Comparison of ENCODE assay signal across 8 cellular contexts in genomic region chr18:62523255-62523588, GRCh38. TPM values are rescaled to one million over a fixed set of nuclear protein-coding genes. Genes with fewer than 3 reads are reported as not detected.
DNase-seq lines count a peak whose midpoint lies in the region; ATAC-seq and TF ChIP-seq lines count a peak whose summit lies in the region.

No MANE protein-coding gene starts in this region.

- H3K36me3 ChIP-seq in CD8-positive, alpha-beta memory T cell (ENCODE audit: insufficient read depth, low read length) = no peaks in the 10 kb centered on the region
- no peaks in the 10 kb centered on the region for H3K36me3 ChIP-seq in psoas muscle (ENCODE audit: insufficient read depth in 1 of 2, low read depth in 1 of 2)

- no peaks in the 10 kb centered on the region for H3K27me3 ChIP-seq in CD8-positive, alpha-beta memory T cell (ENCODE audit: insufficient read depth, low read length, poor library complexity, severe bottlenecking)
- H3K27me3 ChIP-seq in psoas muscle (ENCODE audit: insufficient read depth in 3 of 3, low read length in 2 of 3) = no peaks in the 10 kb centered on the region

- H3K9me3 ChIP-seq in CD8-positive, alpha-beta memory T cell (ENCODE audit: low read length) = no peaks in the 10 kb centered on the region
- H3K9me3 ChIP-seq in psoas muscle = no peaks in the 10 kb centered on the region

- H3K36me3 Mint-ChIP-seq in CD8-positive, alpha-beta memory T cell = peaks cover 0 to 18% (median 0%) of the 10 kb centered on the region in 3 donors
- peaks cover 25% of the 10 kb centered on the region for H3K36me3 Mint-ChIP-seq in activated T-helper 2 cell treated with anti-CD3 and anti-CD28 coated beads, Interferon-gamma antibody, Interleukin-2, Interleukin-4, amounts not matched to agents 10 μg/mL and 5 μg/mL and 100 μg/mL, durations not matched to agents 14 hours and 24 hours and 36 hours (ENCODE audit: low read depth)
- H3K36me3 Mint-ChIP-seq in CD14-positive monocyte = peaks cover 2 to 9% of the 10 kb centered on the region in 2 donors

- peaks cover 29% of the 10 kb centered on the region for H3K4me1 ChIP-seq in CD8-positive, alpha-beta memory T cell (ENCODE audit: insufficient read depth, low read length)
- peaks cover 25% of the 10 kb centered on the region for H3K4me1 ChIP-seq in psoas muscle

- peak overlapping the region in 3 of 7 donors; percentile 81 to 93 (median 90) for H3K4me3 Mint-ChIP-seq in CD8-positive, alpha-beta memory T cell
- H3K4me3 Mint-ChIP-seq in activated T-helper 2 cell treated with anti-CD3 and anti-CD28 coated beads, Interferon-gamma antibody, Interleukin-2, Interleukin-4, amounts not matched to agents 10 μg/mL and 5 μg/mL and 100 μg/mL, durations not matched to agents 14 hours and 24 hours and 36 hours (ENCODE audit: low read depth) = no peak overlapping the region
- H3K4me3 Mint-ChIP-seq in CD14-positive monocyte = no peak overlapping the region

- DNase-seq in CD8-positive, alpha-beta memory T cell = no peak
- DNase-seq in NB4 (ENCODE audit: low read depth) (no peak), epithelial cell of proximal tubule (ENCODE audit: low read depth) (no peak), psoas muscle (no peak), GM10266 (ENCODE audit: extremely low spot score) (no peak), CD14-positive monocyte (ENCODE audit: low spot score) (no peak)
- DNase-seq in activated T-helper 2 cell treated with anti-CD3 and anti-CD28 coated beads, Interferon-gamma antibody, Interleukin-2, Interleukin-4, amounts not matched to agents 10 μg/mL and 5 μg/mL and 100 μg/mL, durations not matched to agents 14 hours and 24 hours and 36 hours (ENCODE audit: low spot score) = no peak

- H3K27ac Mint-ChIP-seq in CD8-positive, alpha-beta memory T cell = peak overlapping the region in 1 of 8 donors; percentile 92
- no peak overlapping the region for H3K27ac Mint-ChIP-seq in activated T-helper 2 cell treated with anti-CD3 and anti-CD28 coated beads, Interferon-gamma antibody, Interleukin-2, Interleukin-4, amounts not matched to agents 10 μg/mL and 5 μg/mL and 100 μg/mL, durations not matched to agents 14 hours and 24 hours and 36 hours
- peak overlapping the region in 1 of 7 donors; percentile 73 for H3K27ac Mint-ChIP-seq in CD14-positive monocyte

- peak overlapping the region; percentile 74 for H3K27ac ChIP-seq in CD8-positive, alpha-beta memory T cell (ENCODE audit: low read depth, low read length)
- peak overlapping the region; percentile 99 for H3K27ac ChIP-seq in psoas muscle

- CTCF ChIA-PET in CD8-positive, alpha-beta memory T cell (lab: Charles Lee) = interaction anchor here (1.1 to 3.6 kb wide), 5 partner anchors 17 to 102 kb away, joined by 3 to 21 read pairs (median 4); no protein-coding TSS in a partner anchor

- H3K4me1 Mint-ChIP-seq in CD8-positive, alpha-beta memory T cell = peaks cover 43 to 49% (median 49%) of the 10 kb centered on the region in 3 donors
- peaks cover 33% of the 10 kb centered on the region for H3K4me1 Mint-ChIP-seq in activated T-helper 2 cell treated with anti-CD3 and anti-CD28 coated beads, Interferon-gamma antibody, Interleukin-2, Interleukin-4, amounts not matched to agents 10 μg/mL and 5 μg/mL and 100 μg/mL, durations not matched to agents 14 hours and 24 hours and 36 hours (ENCODE audit: low read depth)
- peaks cover 31% of the 10 kb centered on the region for H3K4me1 Mint-ChIP-seq in CD14-positive monocyte

- peak; percentile 2 for TF ChIP-seq POLR2A in NB4 (IDR thresholded peaks at IDR 0.05; ENCODE audit: extremely low read depth, insufficient read length)

- TF ChIP-seq CTCF in NB4 (IDR thresholded peaks at IDR 0.05; ENCODE audit: low read depth, low read length) (no peak), epithelial cell of proximal tubule (conservative IDR thresholded peaks at IDR 0.05; ENCODE audit: low read depth, low read length) (no peak), psoas muscle (IDR thresholded peaks at IDR 0.05) (no peak), GM10266 (IDR thresholded peaks at IDR 0.05; ENCODE audit: control insufficient read depth, insufficient read depth, low read depth, missing control alignments) (no peak), CD14-positive monocyte (IDR thresholded peaks at IDR 0.05) (no peak)

- H3K4me3 ChIP-seq in CD8-positive, alpha-beta memory T cell (ENCODE audit: low read length) = no peak overlapping the region
- H3K4me3 ChIP-seq in NB4 (ENCODE audit: low read depth, low read length) (no peak overlapping the region), epithelial cell of proximal tubule (ENCODE audit: low read depth, low read length) (peak overlapping the region; percentile 92), psoas muscle (peak overlapping the region; percentile 95)

- intact Hi-C loops in psoas muscle (cut with DNase I) = loop anchor here (1.0 to 10.0 kb wide), 4 partner anchors 71 to 198 kb away; partner anchors contain the start of gene TNFRSF11A (in 1 of the 2)
- intact Hi-C loops in activated T-helper 2 cell treated with anti-CD3 and anti-CD28 coated beads, Interferon-gamma antibody, Interleukin-2, Interleukin-4, amounts not matched to agents 10 μg/mL and 5 μg/mL and 100 μg/mL, durations not matched to agents 14 hours and 24 hours and 36 hours (cut with micrococcal nuclease) = loop anchor here (1.0 to 10.0 kb wide), 3 partner anchors 319 to 1432 kb away; partner anchors contain the start of genes PIGN and RELCH
- intact Hi-C loops in CD14-positive monocyte (cut with micrococcal nuclease) = loop anchor here (5.0 to 10.0 kb wide), 5 partner anchors 39 to 338 kb away; partner anchors contain the start of genes PIGN (in 2 of the 2) and RELCH (in 2 of the 2)

- H3K9me3 Mint-ChIP-seq in CD8-positive, alpha-beta memory T cell = no peaks in the 10 kb centered on the region
- H3K9me3 Mint-ChIP-seq in activated T-helper 2 cell treated with anti-CD3 and anti-CD28 coated beads, Interferon-gamma antibody, Interleukin-2, Interleukin-4, amounts not matched to agents 10 μg/mL and 5 μg/mL and 100 μg/mL, durations not matched to agents 14 hours and 24 hours and 36 hours = no peaks in the 10 kb centered on the region
- peaks cover 0 to 2% (median 0%) of the 10 kb centered on the region in 7 donors for H3K9me3 Mint-ChIP-seq in CD14-positive monocyte

- no peaks in the 10 kb centered on the region for H3K27me3 Mint-ChIP-seq in CD8-positive, alpha-beta memory T cell
- H3K27me3 Mint-ChIP-seq in activated T-helper 2 cell treated with anti-CD3 and anti-CD28 coated beads, Interferon-gamma antibody, Interleukin-2, Interleukin-4, amounts not matched to agents 10 μg/mL and 5 μg/mL and 100 μg/mL, durations not matched to agents 14 hours and 24 hours and 36 hours (ENCODE audit: low read depth) = no peaks in the 10 kb centered on the region
- H3K27me3 Mint-ChIP-seq in CD14-positive monocyte (ENCODE audit: low read depth in 3 of 3) = peaks cover 0 to 10% (median 4%) of the 10 kb centered on the region in 3 donors

- ATAC-seq in psoas muscle (no peak), HG02981 (IDR thresholded peaks at IDR 0.05; ENCODE audit: unreplicated experiment) (no peak)

- POLR2A ChIA-PET in CD8-positive, alpha-beta memory T cell (lab: Charles Lee) = interaction anchor here (0.6 to 4.0 kb wide), 10 partner anchors 9 to 844 kb away, joined by 3 to 40 read pairs (median 5); partner anchors contain the start of genes KDSR and PHLPP1

- WGBS in psoas muscle, 3 donors = 0% methylated on average over 1 to 62 of the region's 62 CpGs

RNA-seq across cellular contexts. Expression of gene ZCCHC2, which starts 0.4 kb away (rescaled TPM):
- 10 to 100 TPM; 36.4 to 37.9 TPM for total RNA-seq in CD8-positive, alpha-beta memory T cell
- 2.9 TPM for polyA plus RNA-seq in CD8-positive, alpha-beta memory T cell
- 10.3 and 14.8 TPM in 2 replicates for total RNA-seq in epithelial cell of proximal tubule
- total RNA-seq in psoas muscle = 10 to 100 TPM; 19.4 to 38.2 (median 32.1) TPM
- polyA plus RNA-seq in psoas muscle = 10 to 100 TPM in 2 of 3 donors, 1 to 10 TPM in 1; 4.0 to 41.8 (median 15.4) TPM
- 43.8 and 48.6 TPM in 2 replicates for total RNA-seq in activated T-helper 2 cell treated with anti-CD3 and anti-CD28 coated beads, Interferon-gamma antibody, Interleukin-2, Interleukin-4, amounts not matched to agents 10 μg/mL and 5 μg/mL and 100 μg/mL, durations not matched to agents 14 hours and 24 hours and 36 hours
- polyA plus RNA-seq in CD14-positive monocyte = under 1 TPM; 0.59 to 0.71 TPM

Comparison
In these comparisons a context has a peak if more than half of its experiments do, and no peak if none do; other contexts are left out.
1. H3K4me3 ChIP-seq: peak in epithelial cell of proximal tubule (single experiment) and psoas muscle (single experiment); none in CD8-positive, alpha-beta memory T cell (single experiment) and NB4 (single experiment).